In the genomic region with DNA sequence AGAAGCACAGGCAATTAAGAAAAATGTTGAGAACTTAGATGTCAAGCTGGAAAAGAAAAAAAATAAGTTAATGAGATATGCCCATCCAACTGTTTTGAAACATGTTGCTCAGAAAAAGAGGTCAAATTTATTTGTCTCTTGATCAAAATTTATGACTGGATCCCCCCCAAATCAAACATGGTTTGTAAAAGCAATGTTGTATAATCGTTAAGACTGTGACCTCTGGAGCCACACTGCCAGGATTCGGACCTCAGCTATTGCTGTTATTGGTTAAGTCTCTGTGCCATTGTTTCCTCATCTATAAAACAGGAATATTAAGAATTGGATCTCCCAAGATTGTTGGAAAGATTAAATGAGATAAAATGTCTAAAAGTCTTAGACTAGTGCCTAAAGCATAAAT, we compare ENCODE assay signal across 7 cellular contexts. TPM values are rescaled to one million over a fixed set of nuclear protein-coding genes. Genes with fewer than 3 reads are reported as not detected.
"Had no signal": no experiment of that assay in that cellular context is flagged by ENCODE, and none has a peak within 500 bp of the region (broad histone marks: within the 10 kb centered on the region; RNA-seq: fewer than 3 reads in every experiment).

No MANE protein-coding gene starts in this region.

- ATAC-seq: K562 had no signal

- H3K27ac ChIP-seq: HL-60 had no signal

- H3K4me3 ChIP-seq: K562 had no signal

- FAIRE-seq: HTR-8/SVneo, K562 had no signal

- DNase-seq: IMR-90, KBM-7, KG1 had no signal

RNA-seq across cellular contexts. Expression of a gene that starts 51.9 kb away (rescaled TPM):
- total RNA-seq: HT-29 had no signal
